24 cellular contexts compared by ENCODE assay signal in the genomic region with DNA sequence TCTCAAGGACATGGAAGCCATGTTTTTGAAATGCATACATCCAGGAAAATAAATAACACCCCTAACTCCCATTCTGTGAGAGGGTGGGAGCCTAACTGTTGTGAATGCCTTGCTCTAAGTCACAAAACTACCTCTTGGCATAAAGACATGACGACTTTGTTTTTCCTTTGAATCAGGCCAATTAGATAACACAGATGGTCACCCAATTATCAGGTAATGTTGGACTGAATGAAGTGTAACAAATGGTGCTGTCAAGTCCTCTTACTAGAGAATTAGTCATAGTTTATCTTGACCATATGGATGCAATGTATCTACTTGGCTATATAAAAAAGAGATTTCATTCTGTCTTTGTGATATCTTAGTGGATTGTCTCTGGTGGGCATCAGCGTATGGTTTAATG.
"Had no signal": no experiment of that assay in that cellular context is flagged by ENCODE, and none has a peak within 500 bp of the region (broad histone marks: within the 10 kb centered on the region; RNA-seq: fewer than 3 reads in every experiment).

No MANE protein-coding gene starts in this region.

- H3K4me1 ChIP-seq: colonic mucosa, SJSA1 had no signal

- H3K4me3 ChIP-seq: cardiac muscle cell, colonic mucosa, SJSA1 had no signal

- H3K27ac ChIP-seq: brain microvascular endothelial cell, cardiac muscle cell, colonic mucosa, SJSA1 had no signal

- H3K27ac Mint-ChIP-seq: activated B cell treated with CpG ODN at 0.5 μM for 24 hours; activated CD4-positive, alpha-beta memory T cell treated with anti-CD3 and anti-CD28 coated beads for 36 hours; activated CD4-positive, alpha-beta T cell treated with anti-CD3 and anti-CD28 coated beads, Interleukin-2, amount 10 ng/mL, durations not matched to agents 7 days and 5 days; activated naive CD4-positive, alpha-beta T cell treated with anti-CD3 and anti-CD28 coated beads for 36 hours; activated naive CD8-positive, alpha-beta T cell; activated T-helper 17 cell treated with anti-CD3 and anti-CD28 coated beads, Interleukin-2, amount 50 U/mL, for 72 hours; T-helper 17 cell had no signal

- H3K4me3 Mint-ChIP-seq: activated B cell treated with CpG ODN at 0.5 μM for 24 hours; activated CD4-positive, alpha-beta memory T cell treated with anti-CD3 and anti-CD28 coated beads for 36 hours; activated CD4-positive, alpha-beta T cell treated with anti-CD3 and anti-CD28 coated beads, Interleukin-2, amount 10 ng/mL, durations not matched to agents 7 days and 5 days; activated naive CD4-positive, alpha-beta T cell treated with anti-CD3 and anti-CD28 coated beads for 36 hours; activated naive CD8-positive, alpha-beta T cell; activated T-helper 17 cell treated with anti-CD3 and anti-CD28 coated beads, Interleukin-2, amount 50 U/mL, for 72 hours; T-helper 17 cell had no signal

- H3K27me3 Mint-ChIP-seq: activated B cell treated with CpG ODN at 0.5 μM for 24 hours; activated CD4-positive, alpha-beta memory T cell treated with anti-CD3 and anti-CD28 coated beads for 36 hours; activated CD4-positive, alpha-beta T cell treated with anti-CD3 and anti-CD28 coated beads, Interleukin-2, amount 10 ng/mL, durations not matched to agents 7 days and 5 days; activated naive CD8-positive, alpha-beta T cell; activated T-helper 17 cell treated with anti-CD3 and anti-CD28 coated beads, Interleukin-2, amount 50 U/mL, for 72 hours; T-helper 17 cell had no signal

- H3K9me3 Mint-ChIP-seq: activated CD4-positive, alpha-beta T cell treated with anti-CD3 and anti-CD28 coated beads, Interleukin-2, amount 10 ng/mL, durations not matched to agents 7 days and 5 days had no signal

- H3K36me3 Mint-ChIP-seq: activated CD4-positive, alpha-beta memory T cell treated with anti-CD3 and anti-CD28 coated beads for 36 hours; activated naive CD8-positive, alpha-beta T cell had no signal

- H3K36me3 ChIP-seq: brain microvascular endothelial cell, cardiac muscle cell, colonic mucosa, SJSA1 had no signal

- ATAC-seq: activated T-helper 17 cell treated with anti-CD3 and anti-CD28 coated beads, Interleukin-2, amount 50 U/mL, for 72 hours; PC-3; T-helper 17 cell had no signal

- H3K4me1 Mint-ChIP-seq: activated B cell treated with CpG ODN at 0.5 μM for 24 hours; activated CD4-positive, alpha-beta T cell treated with anti-CD3 and anti-CD28 coated beads, Interleukin-2, amount 10 ng/mL, durations not matched to agents 7 days and 5 days; activated T-helper 17 cell treated with anti-CD3 and anti-CD28 coated beads, Interleukin-2, amount 50 U/mL, for 72 hours; T-helper 17 cell had no signal

- DNase-seq: activated B cell treated with CpG ODN at 0.5 μM for 24 hours; activated CD4-positive, alpha-beta memory T cell treated with anti-CD3 and anti-CD28 coated beads for 36 hours; activated CD4-positive, alpha-beta T cell treated with anti-CD3 and anti-CD28 coated beads for 1 hour; activated CD4-positive, alpha-beta T cell treated with anti-CD3 and anti-CD28 coated beads, Interleukin-2, amount 10 ng/mL, durations not matched to agents 7 days and 5 days; activated CD8-positive, alpha-beta memory T cell treated with anti-CD3 and anti-CD28 coated beads for 24 hours; activated gamma-delta T cell; activated naive CD4-positive, alpha-beta T cell treated with anti-CD3 and anti-CD28 coated beads for 36 hours; activated T-cell treated with anti-CD3 and anti-CD28 coated beads, Interleukin-2, amount 50 U/mL, for 48 hours; brain microvascular endothelial cell; cerebellar nuclear complex; colonic mucosa; NCI-H1048; NCI-H1417 treated with DMSO at 0.1 percent for 48 hours; NCI-H1694 treated with DMSO at 0.1 percent for 48 hours; NCI-H2029 treated with DMSO at 0.1 percent for 48 hours; NCI-H2227 treated with DMSO at 0.1 percent for 48 hours; PC-3; SHP77; T-helper 17 cell; T-helper 9 cell had no signal

- H3K27me3 ChIP-seq: brain microvascular endothelial cell, cardiac muscle cell, colonic mucosa, SJSA1 had no signal
